9 cellular contexts compared by ENCODE assay signal in genomic region chr6:21262504-21262903, GRCh38.
"Had no signal": no experiment of that assay in that cellular context is flagged by ENCODE, and none has a peak within 500 bp of the region (broad histone marks: within the 10 kb centered on the region; RNA-seq: fewer than 3 reads in every experiment).

No MANE protein-coding gene starts in this region.

- DNase-seq: GM23248, GOT3, H7, HFFc6 had no signal

- H3K27ac ChIP-seq: GM23248, HL-60 had no signal

- H3K27ac Mint-ChIP-seq: HFFc6, IgD-negative memory B cell had no signal

- H3K4me3 Mint-ChIP-seq: HFFc6, IgD-negative memory B cell had no signal

- H3K9me3 Mint-ChIP-seq: HFFc6 had no signal

- H3K9me3 ChIP-seq: HAP-1 had no signal

- H2AFZ ChIP-seq: GM23248 had no signal

- H3K9ac ChIP-seq: GM23248 had no signal

- H3K36me3 ChIP-seq: HAP-1 had no signal

- H3K27me3 Mint-ChIP-seq: IgD-negative memory B cell had no signal

- H3K4me3 ChIP-seq: GM23248, HAP-1 had no signal

- ATAC-seq: HCT116, HepG2 had no signal
